In the genomic region with DNA sequence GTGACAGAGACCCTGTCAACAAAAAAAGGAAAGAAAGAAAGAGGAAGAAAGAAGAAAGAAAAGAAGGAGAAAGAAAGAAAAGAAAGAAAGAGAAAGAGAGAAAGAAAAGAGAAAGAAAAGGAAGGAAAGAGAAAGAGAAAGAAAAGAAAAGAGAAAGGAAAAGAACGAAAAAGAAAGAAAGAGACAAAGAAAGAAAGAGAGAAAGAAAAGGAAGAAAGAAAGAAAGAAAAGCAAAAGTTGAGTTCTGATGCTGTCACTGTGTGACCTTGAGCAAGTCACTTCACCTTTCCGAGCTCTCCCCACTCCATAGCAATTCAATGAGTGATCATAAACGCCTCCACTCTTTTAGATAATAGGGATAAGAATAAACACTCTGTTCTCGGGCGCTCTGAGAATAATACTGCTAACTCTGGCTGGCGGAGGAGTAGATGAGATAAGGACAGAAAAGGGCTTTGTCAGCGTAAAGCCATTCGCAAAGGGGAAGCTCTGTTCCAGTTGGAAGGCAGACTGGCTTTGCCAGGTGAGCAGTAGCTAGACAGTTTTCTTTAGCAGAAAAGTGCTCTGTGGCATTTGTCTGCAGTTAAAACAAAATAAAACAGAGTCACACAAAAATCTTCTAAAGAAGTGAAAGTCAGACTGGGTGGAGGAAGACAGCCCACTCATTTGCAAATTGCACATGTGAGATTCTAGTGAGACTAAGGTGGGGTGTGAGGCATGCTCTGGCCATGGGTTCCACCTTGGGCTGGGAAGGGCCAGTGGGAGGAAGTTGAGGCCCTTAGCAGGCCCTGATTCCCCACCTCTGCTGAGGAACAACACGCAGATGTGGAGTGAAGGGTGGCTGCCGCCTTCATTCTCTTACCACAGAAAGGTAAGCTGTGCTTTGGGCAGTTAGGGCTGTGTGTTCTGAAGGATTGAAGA, we compare ENCODE assay signal across 8 cellular contexts. TPM values are rescaled to one million over a fixed set of nuclear protein-coding genes. Genes with fewer than 3 reads are reported as not detected.
A peak's percentile ranks its signal among the peaks of the same experiment; 100 is the strongest.
DNase-seq lines count a peak whose midpoint lies in the region; ATAC-seq, FAIRE-seq and TF ChIP-seq lines count a peak whose summit lies in the region.

No MANE protein-coding gene starts in this region.

- H3F3A ChIP-seq in SU-DHL-6 (ENCODE audit: insufficient read depth): no peaks in the 10 kb centered on the region

- no peaks in the 10 kb centered on the region for H3K27me3 ChIP-seq in SU-DHL-6 (ENCODE audit: low read length)
- no peaks in the 10 kb centered on the region for H3K27me3 ChIP-seq in heart left ventricle
- no peaks in the 10 kb centered on the region for H3K27me3 ChIP-seq in thymus (ENCODE audit: control insufficient read depth, insufficient read depth)

- ATAC-seq in GM21786 (IDR thresholded peaks at IDR 0.05; ENCODE audit: unreplicated experiment) (peak; percentile 58), heart left ventricle (peak; percentile 72 to 91 (median 84)), GM21390 (IDR thresholded peaks at IDR 0.05; ENCODE audit: unreplicated experiment) (no peak), GM18907 (IDR thresholded peaks at IDR 0.05; ENCODE audit: unreplicated experiment) (no peak)

- no peaks in the 10 kb centered on the region for H3K79me2 ChIP-seq in SU-DHL-6 (ENCODE audit: insufficient read depth, low read length)

- H2AFZ ChIP-seq in SU-DHL-6 (ENCODE audit: low read depth, low read length, severe bottlenecking): peak overlapping the region; percentile 82

- peaks cover 0 to 22% (median 9%) of the 10 kb centered on the region in 12 donors for H3K4me1 ChIP-seq in heart left ventricle
- peaks cover 20% of the 10 kb centered on the region for H3K4me1 ChIP-seq in thymus (ENCODE audit: control insufficient read depth, insufficient read depth, low read length)

- H3K36me3 ChIP-seq in SU-DHL-6 (ENCODE audit: low read length) (no peaks in the 10 kb centered on the region), heart left ventricle (no peaks in the 10 kb centered on the region), thymus (ENCODE audit: control insufficient read depth, insufficient read depth) (no peaks in the 10 kb centered on the region)

- DNase-seq in CD1c-positive myeloid dendritic cell (ENCODE audit: extremely low spot score) (peak; percentile 65), heart left ventricle (no peak), D721Med (ENCODE audit: insufficient read length, low spot score) (no peak)

- no peak for FAIRE-seq in D721Med (lab: Jason Lieb, UNC)

- H3K9me3 ChIP-seq in SU-DHL-6 (ENCODE audit: insufficient read depth, low read length) (no peaks in the 10 kb centered on the region), heart left ventricle (no peaks in the 10 kb centered on the region), thymus (ENCODE audit: control insufficient read depth) (no peaks in the 10 kb centered on the region)

- H3K9me2 ChIP-seq in SU-DHL-6 (replicated peaks; ENCODE audit: insufficient read depth, low read length): no peaks in the 10 kb centered on the region

- peak overlapping the region; percentile 41 for H3K4me3 ChIP-seq in SU-DHL-6 (ENCODE audit: insufficient read depth, low read length, poor library complexity, severe bottlenecking)
- no peak overlapping the region for H3K4me3 ChIP-seq in heart left ventricle
- H3K4me3 ChIP-seq in thymus (ENCODE audit: low read length): peak overlapping the region; percentile 30

- H3K27ac ChIP-seq in SU-DHL-6 (ENCODE audit: low read depth, low read length): peak overlapping the region; percentile 46
- H3K27ac ChIP-seq in heart left ventricle: peak overlapping the region in 9 of 12 donors; percentile 3 to 74 (median 48)
- H3K27ac ChIP-seq in thymus (ENCODE audit: low read depth): peak overlapping the region; percentile 79

- no peaks in the 10 kb centered on the region for H4K20me1 ChIP-seq in SU-DHL-6 (ENCODE audit: low read depth, low read length)

- WGBS in heart left ventricle, 4 donors: 32 to 45% (median 40%) methylated on average over 10 of the region's 10 CpGs
- 23% methylated on average over 10 of the region's 10 CpGs for WGBS in thymus

- peak overlapping the region; percentile 40 for H3K9ac ChIP-seq in SU-DHL-6 (ENCODE audit: low read length)

- TF ChIP-seq CTCF in SU-DHL-6 (IDR thresholded peaks at IDR 0.05; ENCODE audit: insufficient read depth, low read length, poor library complexity, severe bottlenecking) (no peak), heart left ventricle (IDR thresholded peaks at IDR 0.05) (no peak), D721Med (IDR thresholded peaks at IDR 0.05; ENCODE audit: insufficient read depth, missing control alignments) (no peak)

- intact Hi-C loops in heart left ventricle (cut with DNase I): no loop called here

- H3K4me2 ChIP-seq in SU-DHL-6 (ENCODE audit: low read depth, low read length, poor library complexity, severe bottlenecking): peak overlapping the region; percentile 72

- no peak for TF ChIP-seq POLR2A in heart left ventricle (IDR thresholded peaks at IDR 0.05)

RNA-seq across cellular contexts. Expression of a gene that starts 9.6 kb away (rescaled TPM):
- total RNA-seq in heart left ventricle: 10 to 100 TPM; 30.5 to 75.6 (median 40.6) TPM
- polyA plus RNA-seq in heart left ventricle: 10 to 100 TPM; 31.9 to 38.7 TPM
- polyA plus RNA-seq in thymus: 111 TPM

Comparison
In these comparisons a context has a peak if more than half of its experiments do, and no peak if none do; other contexts are left out.
1. ATAC-seq: peak in GM21786 (single experiment) and heart left ventricle (4 of 4); none in GM21390 (single experiment) and GM18907 (single experiment).
2. H3K4me3 ChIP-seq: peak in SU-DHL-6 (single experiment) and thymus (single experiment); none in heart left ventricle (0 of 12).
3. Peak in every context shown above with its lines, with median percentiles within 50 percentile points of each other: H3K27ac ChIP-seq.